Comparison of ENCODE assay signal across 19 cellular contexts in genomic region chr22:45696227-45696626, GRCh38. TPM values are rescaled to one million over a fixed set of nuclear protein-coding genes. Genes with fewer than 3 reads are reported as not detected.
DNase-seq lines count a peak whose midpoint lies in the region; ATAC-seq, FAIRE-seq and TF ChIP-seq lines count a peak whose summit lies in the region.
"Had no signal": no experiment of that assay in that cellular context is flagged by ENCODE, and none has a peak within 500 bp of the region (broad histone marks: within the 10 kb centered on the region; RNA-seq: fewer than 3 reads in every experiment).

No MANE protein-coding gene starts in this region.

- H3K27ac ChIP-seq in A549 = peak overlapping the region; percentile 37 to 75; a peak in 4 of 6 replicates
- H3K27ac ChIP-seq in brain microvascular endothelial cell = no peak overlapping the region
- H3K27ac ChIP-seq: left ventricle myocardium inferior had no signal

- CTCF ChIA-PET in A549 (lab: Yijun Ruan, JAX) (interaction anchor here (0.9 to 1.0 kb wide), 2 partner anchors 17 to 118 kb away, joined by 3 read pairs; no protein-coding TSS in a partner anchor), GM10248 (lab: Yijun Ruan, JAX) (interaction anchor here (1.3 kb wide), 1 partner anchor 15 kb away, joined by 3 read pairs; no protein-coding TSS in a partner anchor), activated B cell treated with CpG ODN at 0.5 μM for 24 hours (lab: Charles Lee) (no interaction called here)

- POLR2A ChIA-PET in A549 (lab: Yijun Ruan, JAX) (interaction anchor here (0.6 kb wide), 1 partner anchor 125 kb away, joined by 3 read pairs; no protein-coding TSS in a partner anchor), GM10248 (lab: Yijun Ruan, JAX) (no interaction called here), activated B cell treated with CpG ODN at 0.5 μM for 24 hours (lab: Charles Lee) (no interaction called here)

- H3K4me2 ChIP-seq in A549 = no peak overlapping the region

- no peak for ATAC-seq in A549
- peak; percentile 64 for ATAC-seq in activated B cell treated with CpG ODN at 0.5 μM for 24 hours (ENCODE audit: low read depth)
- ATAC-seq: esophagus mucosa had no signal

- intact Hi-C loops in activated B cell treated with CpG ODN at 0.5 μM for 24 hours (cut with micrococcal nuclease) = no loop called here

- peak overlapping the region; percentile 57 for H3K27ac Mint-ChIP-seq in activated B cell treated with CpG ODN at 0.5 μM for 24 hours

- no peaks in the 10 kb centered on the region for H3K27me3 Mint-ChIP-seq in activated B cell treated with CpG ODN at 0.5 μM for 24 hours

- peaks cover 71% of the 10 kb centered on the region for H3K36me3 Mint-ChIP-seq in activated B cell treated with CpG ODN at 0.5 μM for 24 hours (ENCODE audit: low read depth)

- TF ChIP-seq EP300 in A549 (IDR thresholded peaks at IDR 0.05) = no peak

- 93% methylated on average over 6 of the region's 6 CpGs for WGBS in A549 (ENCODE audit: missing lambda C conversion rate)

- DNase-seq in A549 (ENCODE audit: low read depth in 1 of 2, low spot score in 1 of 2) = no peak
- DNase-seq in GM10248 (ENCODE audit: extremely low spot score) = peak; percentile 65
- DNase-seq in KBM-7 = peak; percentile 36
- DNase-seq in activated B cell treated with CpG ODN at 0.5 μM for 24 hours = no peak
- DNase-seq in HAP-1 (ENCODE audit: low spot score in 2 of 2) = no peak
- DNase-seq in cerebellum (ENCODE audit: low spot score) = no peak
- DNase-seq in pons (ENCODE audit: low spot score) = no peak
- no peak for DNase-seq in brain microvascular endothelial cell
- DNase-seq: activated CD4-positive, alpha-beta T cell treated with anti-CD3 and anti-CD28 coated beads for 1 hour; activated gamma-delta T cell treated with Interleukin-2 at 50 U/mL for 16 hours; central memory CD4-positive, alpha-beta T cell; IMR-90; left ventricle myocardium inferior; NCI-H1048; NCI-H2081; SHP77 treated with DMSO at 0.1 percent for 48 hours; stimulated activated CD4-positive, alpha-beta T cell treated with anti-CD3 and anti-CD28 coated beads, Interleukin-12 subunit alpha, Interleukin-12 subunit beta, amount 100 ng/mL, for 4 hours had no signal

- H3K4me1 ChIP-seq in A549 (peaks cover 46% of the 10 kb centered on the region), HAP-1 (peaks cover 24% of the 10 kb centered on the region)

- 0 out of 3 replicates have a peak, but pooled peaks cover 4% of the 10 kb centered on the region for H3K9me3 ChIP-seq in A549
- H3K9me3 ChIP-seq in HAP-1 = no peaks in the 10 kb centered on the region
- H3K9me3 ChIP-seq: left ventricle myocardium inferior had no signal

- H3K36me3 ChIP-seq in HAP-1 (replicated peaks) (peaks cover 30% of the 10 kb centered on the region), brain microvascular endothelial cell (replicated peaks) (peaks cover 33% of the 10 kb centered on the region)

- H3K4me3 Mint-ChIP-seq in activated B cell treated with CpG ODN at 0.5 μM for 24 hours = no peak overlapping the region

- H3K4me1 Mint-ChIP-seq in activated B cell treated with CpG ODN at 0.5 μM for 24 hours = peaks cover 10% of the 10 kb centered on the region

- TF ChIP-seq CTCF in A549 (IDR thresholded peaks at IDR 0.05) (no peak), GM10248 (IDR thresholded peaks at IDR 0.05; ENCODE audit: control extremely low read depth, extremely low read depth, low read depth, missing control alignments) (no peak), activated B cell treated with CpG ODN at 0.5 μM for 24 hours (IDR thresholded peaks at IDR 0.05) (no peak), brain microvascular endothelial cell (IDR thresholded peaks at IDR 0.05; ENCODE audit: low read depth, low read length, missing control alignments) (no peak)

- in situ Hi-C loops in KBM-7 (cut with MboI; ENCODE audit: low pct_unique_long_range_greater_than_20kb, low sequenced_read_pairs) = no loop called here
- in situ Hi-C loops in HAP-1 (cut with MboI; ENCODE audit: low sequenced_read_pairs) = no loop called here
- in situ Hi-C loops in brain microvascular endothelial cell (cut with HindIII; ENCODE audit: low pct_ligation_motif_present, low sequenced_read_pairs) = no loop called here

- H3K27me3 ChIP-seq in HAP-1 (ENCODE audit: low read depth) = no peaks in the 10 kb centered on the region
- no peaks in the 10 kb centered on the region for H3K27me3 ChIP-seq in brain microvascular endothelial cell (replicated peaks)

- TF ChIP-seq POLR2A in A549 (IDR thresholded peaks at IDR 0.05; ENCODE audit: low read length) = no peak

- FAIRE-seq in A549 (lab: Jason Lieb, UNC) = no peak
- FAIRE-seq: H1 had no signal

- no peaks in the 10 kb centered on the region for H3K9me3 Mint-ChIP-seq in activated B cell treated with CpG ODN at 0.5 μM for 24 hours

- H3K4me3 ChIP-seq in A549 (no peak overlapping the region), HAP-1 (no peak overlapping the region), brain microvascular endothelial cell (ENCODE audit: low read depth, low read length) (no peak overlapping the region)
- H3K4me3 ChIP-seq: left ventricle myocardium inferior had no signal

- TF ChIP-seq RAD21 in A549 (conservative IDR thresholded peaks at IDR 0.05 in 1 of 2, IDR thresholded peaks at IDR 0.05 in 1 of 2) = no peak

TF ChIP-seq in A549, 52 proteins besides CTCF, POLR2A, EP300 and RAD21:
- TF ChIP-seq NR3C1 (IDR thresholded peaks at IDR 0.05) = no peak
- TF ChIP-seq RFX5 (IDR thresholded peaks at IDR 0.05) = no peak
- TF ChIP-seq PHF8 (IDR thresholded peaks at IDR 0.05; ENCODE audit: borderline replicate concordance, low read depth) = no peak
- no peak for TF ChIP-seq EHF (CRISPR knock-in tag; IDR thresholded peaks at IDR 0.05)
- TF ChIP-seq SREBF2 (IDR thresholded peaks at IDR 0.05) = no peak
- no peak for TF ChIP-seq ZC3H11A (IDR thresholded peaks at IDR 0.05)
- no peak for TF ChIP-seq FOSL2 (IDR thresholded peaks at IDR 0.05)
- TF ChIP-seq FOSL2 (CRISPR knock-in tag; IDR thresholded peaks at IDR 0.05) = no peak
- no peak for TF ChIP-seq NPAS2 (CRISPR knock-in tag; IDR thresholded peaks at IDR 0.05; ENCODE audit: borderline replicate concordance)
TF ChIP-seq in A549: peak in this region for 0.

RNA-seq across cellular contexts. Expression of gene ATXN10, which starts 24.6 kb away (rescaled TPM):
- 281 and 378 TPM in 2 replicates for polyA plus RNA-seq in A549 (2011; rRNA removed)
- polyA plus RNA-seq in A549 (2012; cell fraction: cytosol; rRNA removed) = 103 and 107 TPM in 2 replicates
- 24.1 and 54.9 TPM in 2 replicates for polyA plus RNA-seq in A549 (2012; cell fraction: nucleus; rRNA removed)
- polyA plus RNA-seq in A549 (2017; fragmentation: RNase III; extraction: RNeasy Plus Mini Kit Qiagen cat#74134 plus additional on column Dnase treatment) = 126 to 142 TPM (median 129 TPM) in 3 replicates
- polyA minus RNA-seq in A549 (2011; rRNA and poly(A)+ RNA removed) = 298 and 349 TPM in 2 replicates
- total RNA-seq in activated B cell treated with CpG ODN at 0.5 μM for 24 hours = 99.7 and 110 TPM in 2 replicates
- total RNA-seq in cerebellum = 180 TPM

Comparison
In these comparisons a context has a peak if more than half of its experiments do, and no peak if none do; other contexts are left out.
1. DNase-seq: peak in GM10248 (single experiment) and KBM-7 (single experiment); none in A549 (0 of 2), activated B cell treated with CpG ODN at 0.5 μM for 24 hours (single experiment), HAP-1 (0 of 2), cerebellum (single experiment), pons (single experiment) and brain microvascular endothelial cell (single experiment).